14 cellular contexts compared by ENCODE assay signal in genomic region chr18:10304853-10305252, GRCh38.
DNase-seq lines count a peak whose midpoint lies in the region; ATAC-seq and TF ChIP-seq lines count a peak whose summit lies in the region.
"Had no signal": no experiment of that assay in that cellular context is flagged by ENCODE, and none has a peak within 500 bp of the region (broad histone marks: within the 10 kb centered on the region; RNA-seq: fewer than 3 reads in every experiment).

No MANE protein-coding gene starts in this region.

- no peaks in the 10 kb centered on the region for H3K36me3 ChIP-seq in SK-N-MC (ENCODE audit: insufficient read depth, low read length)
- H3K36me3 ChIP-seq in upper lobe of right lung: no peaks in the 10 kb centered on the region
- H3K36me3 ChIP-seq: esophagus squamous epithelium had no signal

- H3K27ac ChIP-seq in SK-N-MC (peak overlapping the region; percentile 80), foreskin keratinocyte (no peak overlapping the region), upper lobe of right lung (no peak overlapping the region)
- H3K27ac ChIP-seq: A549, PC-9 had no signal

- H3K4me3 ChIP-seq in SK-N-MC (peak overlapping the region; percentile 20; the same call in 1 of the 2 replicates), upper lobe of right lung (no peak overlapping the region)
- H3K4me3 ChIP-seq: A549, esophagus squamous epithelium, PC-9 had no signal

- H3K27me3 Mint-ChIP-seq in activated T-helper 1 cell treated with anti-CD3 and anti-CD28 coated beads, Interleukin-12 subunit alpha, Interleukin-12 subunit beta, Interleukin-2, Interleukin-4 antibody, amounts not matched to agents 30 ng/mL and 10 ng/mL and 1 ng/mL, durations not matched to agents 14 hours and 24 hours and 36 hours (ENCODE audit: insufficient read depth): peaks cover 2% of the 10 kb centered on the region

- no peaks in the 10 kb centered on the region for H3K4me1 Mint-ChIP-seq in activated T-helper 1 cell treated with anti-CD3 and anti-CD28 coated beads, Interleukin-12 subunit alpha, Interleukin-12 subunit beta, Interleukin-2, Interleukin-4 antibody, amounts not matched to agents 30 ng/mL and 10 ng/mL and 1 ng/mL, durations not matched to agents 14 hours and 24 hours and 36 hours (ENCODE audit: low read depth)

- H3K27ac Mint-ChIP-seq in activated T-helper 1 cell treated with anti-CD3 and anti-CD28 coated beads, Interleukin-12 subunit alpha, Interleukin-12 subunit beta, Interleukin-2, Interleukin-4 antibody, amounts not matched to agents 30 ng/mL and 10 ng/mL and 1 ng/mL, durations not matched to agents 14 hours and 24 hours and 36 hours: no peak overlapping the region

- H3K36me3 Mint-ChIP-seq in activated T-helper 1 cell treated with anti-CD3 and anti-CD28 coated beads, Interleukin-12 subunit alpha, Interleukin-12 subunit beta, Interleukin-2, Interleukin-4 antibody, amounts not matched to agents 30 ng/mL and 10 ng/mL and 1 ng/mL, durations not matched to agents 14 hours and 24 hours and 36 hours (ENCODE audit: low read depth): no peaks in the 10 kb centered on the region

- H3K27me3 ChIP-seq in foreskin keratinocyte (no peaks in the 10 kb centered on the region), upper lobe of right lung (no peaks in the 10 kb centered on the region)
- H3K27me3 ChIP-seq: esophagus squamous epithelium had no signal

- peak; percentile 25 for DNase-seq in SIG-M5 treated with dmso at 0.1 percent for 504 hours (lab: John Stamatoyannopoulos, UW; ENCODE audit: unreplicated experiment)
- no peak for DNase-seq in SIG-M5 (lab: John Stamatoyannopoulos, UW)
- DNase-seq in SK-N-MC (ENCODE audit: low read depth, low spot score): peak; percentile 48
- peak; percentile 28 to 66 for DNase-seq in foreskin keratinocyte
- DNase-seq in upper lobe of right lung: no peak
- no peak for DNase-seq in activated T-helper 1 cell treated with anti-CD3 and anti-CD28 coated beads, Interleukin-12 subunit alpha, Interleukin-12 subunit beta, Interleukin-2, Interleukin-4 antibody, amounts not matched to agents 30 ng/mL and 10 ng/mL and 1 ng/mL, durations not matched to agents 14 hours and 24 hours and 36 hours (ENCODE audit: low spot score)
- no peak for DNase-seq in activated gamma-delta T cell treated with Interleukin-2 at 50 U/mL for 16 hours
- DNase-seq: anterior cingulate cortex; esophagus squamous epithelium; NCI-H146; PC-9; stimulated activated naive CD4-positive, alpha-beta T cell treated with Interleukin-2 at 50 U/mL for 16 hours had no signal

- intact Hi-C loops in upper lobe of right lung (cut with DNase I): no loop called here
- intact Hi-C loops in activated T-helper 1 cell treated with anti-CD3 and anti-CD28 coated beads, Interleukin-12 subunit alpha, Interleukin-12 subunit beta, Interleukin-2, Interleukin-4 antibody, amounts not matched to agents 30 ng/mL and 10 ng/mL and 1 ng/mL, durations not matched to agents 14 hours and 24 hours and 36 hours (cut with micrococcal nuclease): no loop called here

- no peak overlapping the region for H3K4me3 Mint-ChIP-seq in activated T-helper 1 cell treated with anti-CD3 and anti-CD28 coated beads, Interleukin-12 subunit alpha, Interleukin-12 subunit beta, Interleukin-2, Interleukin-4 antibody, amounts not matched to agents 30 ng/mL and 10 ng/mL and 1 ng/mL, durations not matched to agents 14 hours and 24 hours and 36 hours

- ATAC-seq in foreskin keratinocyte (peak; percentile 71), upper lobe of right lung (peak; percentile 25), GM21737 (IDR thresholded peaks at IDR 0.05; ENCODE audit: unreplicated experiment) (no peak)
- ATAC-seq: A549 had no signal

- no peaks in the 10 kb centered on the region for H3K9me3 Mint-ChIP-seq in activated T-helper 1 cell treated with anti-CD3 and anti-CD28 coated beads, Interleukin-12 subunit alpha, Interleukin-12 subunit beta, Interleukin-2, Interleukin-4 antibody, amounts not matched to agents 30 ng/mL and 10 ng/mL and 1 ng/mL, durations not matched to agents 14 hours and 24 hours and 36 hours

- H3K9me3 ChIP-seq in SK-N-MC (ENCODE audit: low read depth, low read length) (no peaks in the 10 kb centered on the region), upper lobe of right lung (no peaks in the 10 kb centered on the region)
- H3K9me3 ChIP-seq: A549, esophagus squamous epithelium had no signal

- H3K4me1 ChIP-seq in foreskin keratinocyte: no peaks in the 10 kb centered on the region
- no peaks in the 10 kb centered on the region for H3K4me1 ChIP-seq in upper lobe of right lung
- H3K4me1 ChIP-seq: A549 had no signal

- TF ChIP-seq CTCF in foreskin keratinocyte (conservative IDR thresholded peaks at IDR 0.05) (no peak), upper lobe of right lung (IDR thresholded peaks at IDR 0.05) (no peak)

- no peak overlapping the region for H3K9ac ChIP-seq in SK-N-MC (ENCODE audit: insufficient read length)

Comparison
In these comparisons a context has a peak if more than half of its experiments do, and no peak if none do; other contexts are left out.
1. DNase-seq: peak in SIG-M5 treated with dmso at 0.1 percent for 504 hours (single experiment), SK-N-MC (single experiment) and foreskin keratinocyte (2 of 2); none in SIG-M5 (single experiment), upper lobe of right lung (single experiment), activated T-helper 1 cell treated with anti-CD3 and anti-CD28 coated beads, Interleukin-12 subunit alpha, Interleukin-12 subunit beta, Interleukin-2, Interleukin-4 antibody, amounts not matched to agents 30 ng/mL and 10 ng/mL and 1 ng/mL, durations not matched to agents 14 hours and 24 hours and 36 hours (single experiment) and activated gamma-delta T cell treated with Interleukin-2 at 50 U/mL for 16 hours (single experiment).